Comparison of ENCODE assay signal across 25 cellular contexts in the genomic region with DNA sequence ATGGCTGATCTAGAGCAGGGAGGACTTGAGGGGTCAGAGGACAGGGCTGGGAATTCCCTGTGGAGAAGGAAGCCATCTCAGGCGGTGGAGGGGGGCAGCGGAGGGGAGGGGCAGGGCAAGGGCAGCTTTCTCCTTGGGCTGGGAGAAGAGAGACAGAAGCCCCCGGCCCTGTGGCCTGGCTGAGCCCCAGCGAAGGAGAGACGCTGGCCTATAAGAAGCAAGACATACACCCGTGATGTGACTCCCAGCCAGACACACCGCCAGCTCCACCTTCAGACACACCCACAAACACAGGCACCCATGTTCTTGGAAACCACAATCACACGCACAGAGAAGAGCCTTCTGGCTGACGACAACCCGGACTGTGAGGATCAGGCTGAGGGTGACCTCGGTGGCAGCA. TPM values are rescaled to one million over a fixed set of nuclear protein-coding genes. Genes with fewer than 3 reads are reported as not detected.
"Had no signal": no experiment of that assay in that cellular context is flagged by ENCODE, and none has a peak within 500 bp of the region (broad histone marks: within the 10 kb centered on the region; RNA-seq: fewer than 3 reads in every experiment).

No MANE protein-coding gene starts in this region.

- H3K4me1 ChIP-seq: gastroesophageal sphincter, heart left ventricle, left lung, pancreas, spleen, testis, tibial nerve, upper lobe of right lung, uterus had no signal

- H3K36me3 ChIP-seq: gastroesophageal sphincter, heart left ventricle, left lung, neutrophil, pancreas, spleen, tibial nerve, upper lobe of right lung, uterus had no signal

- H3K4me2 ChIP-seq: hepatocyte had no signal

- H3K27ac ChIP-seq: epithelial cell of prostate, gastroesophageal sphincter, heart left ventricle, hepatocyte, left lung, neutrophil, pancreas, spleen, testis, tibial nerve, upper lobe of right lung, uterus had no signal

- ATAC-seq: esophagus mucosa; gastroesophageal sphincter; left cardiac atrium; left lung; mucosa of descending colon; naive thymus-derived CD4-positive, alpha-beta T cell; pancreas; sciatic nerve; stimulated activated memory B cell treated with anti-CD40 and anti-IgM and Interleukin-4, amounts not matched to agents 10 μg/mL and 1 μg/mL and 100 μg/mL, for 72 hours; stimulated activated naive CD8-positive, alpha-beta T cell treated with anti-CD3 and anti-CD28 coated beads, Interleukin-15, Interleukin-2, amounts not matched to agents 100 U/mL and 50 U/mL, for 24 hours; upper lobe of right lung had no signal

- H2AFZ ChIP-seq: hepatocyte had no signal

- H3K9me3 ChIP-seq: gastroesophageal sphincter, heart left ventricle, left lung, mucosa of descending colon, neutrophil, pancreas, spleen, testis, tibial nerve, upper lobe of right lung, uterus had no signal

- DNase-seq: effector CD8-positive, alpha-beta T cell; endodermal cell; foreskin fibroblast; heart left ventricle; left cardiac atrium; left lung; mesenchymal stem cell; mucosa of descending colon; naive thymus-derived CD4-positive, alpha-beta T cell; pancreas; spleen; stimulated activated CD4-positive, alpha-beta T cell treated with anti-CD3 and anti-CD28 coated beads, Interleukin-4, amount 100 ng/mL, for 4 hours; stimulated activated naive CD8-positive, alpha-beta T cell treated with anti-CD3 and anti-CD28 coated beads, Interleukin-15, Interleukin-2, amounts not matched to agents 100 U/mL and 50 U/mL, for 24 hours; substantia nigra; testis; upper lobe of right lung; uterus had no signal

- H3K4me3 ChIP-seq: gastroesophageal sphincter, heart left ventricle, hepatocyte, left lung, mucosa of descending colon, pancreas, spleen, testis, tibial nerve, upper lobe of right lung, uterus had no signal

- H3K27me3 ChIP-seq: hepatocyte, left lung, neutrophil, pancreas, testis, tibial nerve, upper lobe of right lung, uterus had no signal

- H3K79me2 ChIP-seq: hepatocyte had no signal

RNA-seq across cellular contexts. Expression of gene TRPV3, which starts 10.0 kb away (rescaled TPM):
- polyA plus RNA-seq: naive thymus-derived CD4-positive, alpha-beta T cell had no signal
